In genomic region chr3:125971997-125972944, GRCh38 we compare ENCODE assay signal across 8 cellular contexts. TPM values are rescaled to one million over a fixed set of nuclear protein-coding genes. Genes with fewer than 3 reads are reported as not detected.
A peak's percentile ranks its signal among the peaks of the same experiment; 100 is the strongest.
DNase-seq lines count a peak whose midpoint lies in the region; ATAC-seq, FAIRE-seq and TF ChIP-seq lines count a peak whose summit lies in the region.
"Not testable (repeated sequence)": the region's sequence is repeated elsewhere in the genome, so short reads cannot be mapped to it uniquely, and the experiment has no call there.

No MANE protein-coding gene starts in this region.

- not testable (repeated sequence) for H3K27ac ChIP-seq in A549; HUES48 (ENCODE audit: low read depth, low read length)

- peaks cover 34% of the 10 kb centered on the region for H3K27me3 ChIP-seq in HUES48 (ENCODE audit: control insufficient read depth, insufficient read depth, low read length)

- TF ChIP-seq EP300 in A549 (IDR thresholded peaks at IDR 0.05) = not testable (repeated sequence)

- peak in 1 of 2 experiments; percentile 19 for DNase-seq in A549 (ENCODE audit: low read depth in 1 of 2, low spot score in 1 of 2)
- DNase-seq in GM12892 (ENCODE audit: insufficient read length) = not testable (repeated sequence)
- peak; percentile 31 for DNase-seq in NCI-H82 treated with DMSO at 0.1 percent for 48 hours (lab: John Stamatoyannopoulos, UW; ENCODE audit: unreplicated experiment)
- DNase-seq in activated CD8-positive, alpha-beta memory T cell treated with anti-CD3 and anti-CD28 coated beads for 24 hours = peak; percentile 68
- peak; percentile 36 for DNase-seq in dermis blood vessel endothelial cell
- peak; percentile 74 for DNase-seq in islet precursor cell
- DNase-seq in putamen (ENCODE audit: low spot score) = peak; percentile 49

- POLR2A ChIA-PET in A549 (lab: Yijun Ruan, JAX) = not testable (repeated sequence)

- peak; percentile 28 to 47; a peak in 3 of 5 replicates for TF ChIP-seq RAD21 in A549 (conservative IDR thresholded peaks at IDR 0.05 in 1 of 2, IDR thresholded peaks at IDR 0.05 in 1 of 2)

- not testable (repeated sequence) for H3K9me3 ChIP-seq in A549; HUES48 (ENCODE audit: control insufficient read depth, insufficient read depth, low read length)

- ATAC-seq in A549 = peak; percentile 82 to 90

- CTCF ChIA-PET in A549 (lab: Yijun Ruan, JAX) = interaction anchor here (0.8 to 1.2 kb wide), 3 partner anchors 112 to 161 kb away, joined by 3 read pairs; partner anchors contain the start of gene SLC41A3

- TF ChIP-seq POLR2A in A549 (IDR thresholded peaks at IDR 0.05; ENCODE audit: low read length); GM12892 (IDR thresholded peaks at IDR 0.05; ENCODE audit: low read depth, low read length): not testable (repeated sequence)

- H3K4me1 ChIP-seq in A549; HUES48 (ENCODE audit: control insufficient read depth, insufficient read depth, low read length): not testable (repeated sequence)

- H3K4me2 ChIP-seq in A549 = peak overlapping the region; percentile 56; the same call in 2 of the 3 replicates

- not testable (repeated sequence) for H3K36me3 ChIP-seq in HUES48 (ENCODE audit: control insufficient read depth, insufficient read depth, low read length)

- TF ChIP-seq CTCF in A549 (IDR thresholded peaks at IDR 0.05) = peak; percentile 53

- WGBS in A549 (ENCODE audit: missing lambda C conversion rate) = 33% methylated on average over 15 of the region's 31 CpGs

- FAIRE-seq in A549 (lab: Jason Lieb, UNC) (peak; percentile 7), GM12892 (lab: Jason Lieb, UNC) (peak; percentile 99)

- H3K9ac ChIP-seq in HUES48 (ENCODE audit: low read depth, low read length) = 0 out of 2 replicates have a peak overlapping the region, but pooled peaks have one; percentile 20

- not testable (repeated sequence) for H3K4me3 ChIP-seq in A549
- peak overlapping the region; percentile 67 for H3K4me3 ChIP-seq in HUES48 (ENCODE audit: low read depth, low read length)

TF ChIP-seq in A549, 52 proteins besides CTCF, POLR2A, EP300 and RAD21:
- TF ChIP-seq SMC3 (IDR thresholded peaks at IDR 0.05) = peak; percentile 22; the same call in 1 of the 3 replicates
TF ChIP-seq in A549: peak in this region for 1; not testable (repeated sequence) for 51.

RNA-seq across cellular contexts. Expression of gene ROPN1B, which starts 3.3 kb away (rescaled TPM):
- not detected in 2 replicates for polyA plus RNA-seq in A549 (2011; rRNA removed)
- polyA plus RNA-seq in A549 (2012; cell fraction: cytosol; rRNA removed) = not detected in 2 replicates
- not detected in 2 replicates for polyA plus RNA-seq in A549 (2012; cell fraction: nucleus; rRNA removed)
- not detected in 3 replicates for polyA plus RNA-seq in A549 (2017; fragmentation: RNase III; extraction: RNeasy Plus Mini Kit Qiagen cat#74134 plus additional on column Dnase treatment)
- not detected in 2 replicates for polyA minus RNA-seq in A549 (2011; rRNA and poly(A)+ RNA removed)
- not detected for polyA plus RNA-seq in GM12892 (2012; ENCODE audit: missing spikeins)
- 0.05 TPM in 1 of 2 replicates, not detected in the other for total RNA-seq in dermis blood vessel endothelial cell
